Comparison of ENCODE assay signal across 28 cellular contexts in the genomic region with DNA sequence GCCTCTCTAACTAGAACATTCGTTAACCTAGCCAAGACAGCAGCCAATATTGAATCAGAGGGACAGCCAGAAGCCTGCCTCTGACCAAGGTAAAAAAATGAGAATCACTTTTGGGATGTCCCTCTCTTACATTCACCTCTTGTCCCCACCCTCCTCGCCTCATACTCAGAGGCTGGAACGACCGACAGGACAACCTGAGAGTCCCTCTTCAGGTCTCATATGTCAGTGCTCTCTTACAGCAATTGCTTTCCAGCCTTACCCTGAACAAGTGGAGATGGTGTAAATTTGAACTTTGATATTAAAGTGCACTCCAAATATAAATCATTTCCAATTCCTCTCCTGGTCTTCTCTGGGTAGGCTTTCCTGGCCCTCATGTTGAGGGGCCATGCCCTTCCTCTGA.
"Had no signal": no experiment of that assay in that cellular context is flagged by ENCODE, and none has a peak within 500 bp of the region (broad histone marks: within the 10 kb centered on the region; RNA-seq: fewer than 3 reads in every experiment).

No MANE protein-coding gene starts in this region.

- H3K27ac ChIP-seq: neural progenitor cell, ovary, parathyroid adenoma, psoas muscle, right lobe of liver, sigmoid colon, stomach, thoracic aorta, thyroid gland, tibial nerve, upper lobe of left lung, vagina had no signal

- DNase-seq: occipital lobe; ovary; posterior cingulate gyrus; psoas muscle; right cardiac atrium; right lobe of liver; sigmoid colon; small intestine; stimulated activated CD4-positive, alpha-beta T cell treated with anti-CD3 and anti-CD28 coated beads, Interleukin-15, amount 100 ng/mL, for 24 hours; stimulated activated CD4-positive, alpha-beta T cell treated with anti-CD3 and anti-CD28 coated beads, Interleukin-2, amount 100 ng/mL, for 24 hours; stimulated activated CD4-positive, alpha-beta T cell treated with anti-CD3 and anti-CD28 coated beads, Interleukin-2, amount 100 ng/mL, for 48 hours; stimulated activated CD4-positive, alpha-beta T cell treated with anti-CD3 and anti-CD28 coated beads, Interleukin-4, amount 100 ng/mL, for 24 hours; stimulated activated naive B cell treated with anti-CD40 and anti-IgM and Interleukin-4, amounts not matched to agents 10 μg/mL and 1 μg/mL and 100 μg/mL, for 72 hours; stimulated activated naive CD4-positive, alpha-beta T cell treated with Interleukin-2 at 50 U/mL for 16 hours; stomach; thyroid gland; trophoblast cell; upper lobe of left lung had no signal

- H3K27me3 Mint-ChIP-seq: progenitor cell of endocrine pancreas; stimulated activated naive B cell treated with anti-CD40 and anti-IgM and Interleukin-4, amounts not matched to agents 10 μg/mL and 1 μg/mL and 100 μg/mL, for 72 hours; stimulated activated naive CD8-positive, alpha-beta T cell treated with anti-CD3 and anti-CD28 coated beads, Interleukin-15, Interleukin-2, amounts not matched to agents 100 ng/mL and 50 ng/mL, for 24 hours had no signal

- H3K4me3 ChIP-seq: neural progenitor cell, ovary, psoas muscle, right lobe of liver, sigmoid colon, stomach, thoracic aorta, thyroid gland, tibial nerve, upper lobe of left lung, vagina had no signal

- H3K4me1 ChIP-seq: neural progenitor cell, parathyroid adenoma, psoas muscle, right lobe of liver, stomach, upper lobe of left lung, vagina had no signal

- H3K9me3 ChIP-seq: ovary, psoas muscle, right lobe of liver, sigmoid colon, stomach, thoracic aorta, thyroid gland, tibial nerve, upper lobe of left lung, vagina had no signal

- H3K27me3 ChIP-seq: neural progenitor cell, ovary, right lobe of liver, sigmoid colon, stomach, thyroid gland, tibial nerve, upper lobe of left lung, vagina had no signal

- H3K36me3 Mint-ChIP-seq: neural progenitor cell; stimulated activated effector memory CD8-positive, alpha-beta T cell treated with anti-CD3 and anti-CD28 coated beads, Interleukin-12 subunit alpha, Interleukin-12 subunit beta, amount 100 ng/mL, for 72 hours; stimulated activated naive B cell treated with anti-CD40 and anti-IgM and Interleukin-4, amounts not matched to agents 10 μg/mL and 1 μg/mL and 100 μg/mL, for 72 hours had no signal

- H3K27ac Mint-ChIP-seq: nephron; neural progenitor cell; progenitor cell of endocrine pancreas; stimulated activated effector memory CD8-positive, alpha-beta T cell treated with anti-CD3 and anti-CD28 coated beads, Interleukin-12 subunit alpha, Interleukin-12 subunit beta, amount 100 ng/mL, for 72 hours; stimulated activated naive B cell treated with anti-CD40 and anti-IgM and Interleukin-4, amounts not matched to agents 10 μg/mL and 1 μg/mL and 100 μg/mL, for 72 hours; stimulated activated naive CD8-positive, alpha-beta T cell treated with anti-CD3 and anti-CD28 coated beads, Interleukin-15, Interleukin-2, amounts not matched to agents 100 ng/mL and 50 ng/mL, for 24 hours had no signal

- H3K36me3 ChIP-seq: neural progenitor cell, ovary, right lobe of liver, sigmoid colon, stomach, thoracic aorta, thyroid gland, tibial nerve, upper lobe of left lung, vagina had no signal

- H3K9ac ChIP-seq: neural progenitor cell, parathyroid adenoma had no signal

- H2AFZ ChIP-seq: neural progenitor cell, parathyroid adenoma had no signal

- H3K4me2 ChIP-seq: neural progenitor cell had no signal

- ATAC-seq: psoas muscle; right cardiac atrium; right lobe of liver; stimulated activated effector memory CD8-positive, alpha-beta T cell treated with anti-CD3 and anti-CD28 coated beads, Interleukin-12 subunit alpha, Interleukin-12 subunit beta, amount 100 ng/mL, for 72 hours; stimulated activated naive B cell treated with anti-CD40 and anti-IgM and Interleukin-4, amounts not matched to agents 10 μg/mL and 1 μg/mL and 100 μg/mL, for 72 hours had no signal

- H3K9me3 Mint-ChIP-seq: nephron; neural progenitor cell; stimulated activated naive B cell treated with anti-CD40 and anti-IgM and Interleukin-4, amounts not matched to agents 10 μg/mL and 1 μg/mL and 100 μg/mL, for 72 hours had no signal

- H3K4me3 Mint-ChIP-seq: nephron; neural progenitor cell; stimulated activated effector memory CD8-positive, alpha-beta T cell treated with anti-CD3 and anti-CD28 coated beads, Interleukin-12 subunit alpha, Interleukin-12 subunit beta, amount 100 ng/mL, for 72 hours; stimulated activated naive B cell treated with anti-CD40 and anti-IgM and Interleukin-4, amounts not matched to agents 10 μg/mL and 1 μg/mL and 100 μg/mL, for 72 hours; stimulated activated naive CD8-positive, alpha-beta T cell treated with anti-CD3 and anti-CD28 coated beads, Interleukin-15, Interleukin-2, amounts not matched to agents 100 ng/mL and 50 ng/mL, for 24 hours had no signal

- H3K4me1 Mint-ChIP-seq: stimulated activated effector memory CD8-positive, alpha-beta T cell treated with anti-CD3 and anti-CD28 coated beads, Interleukin-12 subunit alpha, Interleukin-12 subunit beta, amount 100 ng/mL, for 72 hours; stimulated activated naive B cell treated with anti-CD40 and anti-IgM and Interleukin-4, amounts not matched to agents 10 μg/mL and 1 μg/mL and 100 μg/mL, for 72 hours had no signal

- H3K79me2 ChIP-seq: parathyroid adenoma had no signal

- FAIRE-seq: small intestine, urothelium cell line had no signal
